In the genomic region with DNA sequence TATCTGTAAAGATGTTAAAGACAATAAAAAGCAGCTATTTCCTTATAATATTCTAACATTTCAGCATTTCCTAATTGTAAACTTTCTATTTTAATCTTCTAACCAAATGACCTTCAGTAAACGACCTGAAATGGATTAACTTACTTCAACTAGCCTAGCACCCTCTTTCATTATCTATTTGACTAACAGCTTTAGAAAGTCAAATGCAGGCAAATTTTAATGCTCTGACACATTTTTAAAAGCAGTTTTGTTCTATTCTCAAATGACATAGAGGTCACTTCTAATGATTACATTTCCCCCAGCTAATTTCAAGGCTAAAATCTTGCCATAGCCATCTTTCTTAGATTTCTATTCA, we compare ENCODE assay signal across 11 cellular contexts. TPM values are rescaled to one million over a fixed set of nuclear protein-coding genes. Genes with fewer than 3 reads are reported as not detected.
A peak's percentile ranks its signal among the peaks of the same experiment; 100 is the strongest.
DNase-seq lines count a peak whose midpoint lies in the region; ATAC-seq and TF ChIP-seq lines count a peak whose summit lies in the region.
"Had no signal": no experiment of that assay in that cellular context is flagged by ENCODE, and none has a peak within 500 bp of the region (broad histone marks: within the 10 kb centered on the region; RNA-seq: fewer than 3 reads in every experiment).

No MANE protein-coding gene starts in this region.

- no peak for TF ChIP-seq CTCF in dorsolateral prefrontal cortex (IDR thresholded peaks at IDR 0.05 in 54 of 56, conservative IDR thresholded peaks at IDR 0.05 in 2 of 56; ENCODE audit: low read depth in 1 of 56, partially characterized antibody in 56 of 56)

- intact Hi-C loops in dorsolateral prefrontal cortex (cut with DNase I), result no loop called here

- H3K27ac ChIP-seq in dorsolateral prefrontal cortex, result peak overlapping the region in 41 of 59 donors; percentile 8 to 76 (median 41)

- ATAC-seq in GM18520 (IDR thresholded peaks at IDR 0.05; ENCODE audit: unreplicated experiment), result peak; percentile 53
- ATAC-seq in GM21576 (IDR thresholded peaks at IDR 0.05; ENCODE audit: unreplicated experiment), result peak; percentile 36
- peak; percentile 66 for ATAC-seq in HG03280 (IDR thresholded peaks at IDR 0.05; ENCODE audit: unreplicated experiment)

- peak overlapping the region in 4 of 59 donors; percentile 1 to 25 (median 4) for H3K4me3 ChIP-seq in dorsolateral prefrontal cortex

- no peaks in the 10 kb centered on the region for H3K27me3 ChIP-seq in dorsolateral prefrontal cortex

- no peak for DNase-seq in dorsolateral prefrontal cortex
- DNase-seq in NCI-H2107 treated with DMSO at 0.1 percent for 48 hours (lab: John Stamatoyannopoulos, UW; ENCODE audit: unreplicated experiment), result no peak
- no peak for DNase-seq in dedifferentiated amniotic fluid mesenchymal stem cell (ENCODE audit: extremely low spot score)
- DNase-seq in NCI-H524 (lab: John Stamatoyannopoulos, UW), result no peak
- no peak for DNase-seq in NOMO-1 treated with dmso at 0.1 percent for 144 hours (lab: John Stamatoyannopoulos, UW; ENCODE audit: unreplicated experiment)
- DNase-seq: CD8-positive, alpha-beta memory T cell; NCI-H2227 treated with DMSO at 0.1 percent for 48 hours; stimulated activated CD8-positive, alpha-beta memory T cell treated with anti-CD3 and anti-CD28 coated beads, Interleukin-4, amount 100 ng/mL, for 48 hours had no signal

RNA-seq across cellular contexts. Expression of gene SLC7A11, which starts 41.9 kb away (rescaled TPM):
- total RNA-seq in dorsolateral prefrontal cortex, result 10 to 100 TPM; 11.1 to 72.6 (median 26.2) TPM
